ENCODE assay signal across 8 cellular contexts in genomic region chr9:127225747-127226646, GRCh38. TPM values are rescaled to one million over a fixed set of nuclear protein-coding genes. Genes with fewer than 3 reads are reported as not detected.
A peak's percentile ranks its signal among the peaks of the same experiment; 100 is the strongest.
DNase-seq lines count a peak whose midpoint lies in the region; ATAC-seq, FAIRE-seq and TF ChIP-seq lines count a peak whose summit lies in the region.

No MANE protein-coding gene starts in this region.

- H3K79me2 ChIP-seq in SU-DHL-6 (ENCODE audit: insufficient read depth, low read length), result no peaks in the 10 kb centered on the region

- H3K4me3 Mint-ChIP-seq in activated CD8-positive, alpha-beta memory T cell treated with anti-CD3 and anti-CD28 coated beads, Interleukin-2, amount 10 ng/mL, durations not matched to agents 7 days and 5 days, result peak overlapping the region; percentile 69

- H3K4me3 ChIP-seq in SU-DHL-6 (ENCODE audit: insufficient read depth, low read length, poor library complexity, severe bottlenecking) (peak overlapping the region; percentile 65), fibroblast of villous mesenchyme (ENCODE audit: low read depth, low read length) (peak overlapping the region; percentile 54)

- no peaks in the 10 kb centered on the region for H3F3A ChIP-seq in SU-DHL-6 (ENCODE audit: insufficient read depth)

- no peak for DNase-seq in activated CD8-positive, alpha-beta memory T cell treated with anti-CD3 and anti-CD28 coated beads, Interleukin-2, amount 10 ng/mL, durations not matched to agents 7 days and 5 days
- no peak for DNase-seq in activated CD8-positive, alpha-beta memory T cell treated with anti-CD3 and anti-CD28 coated beads for 24 hours
- no peak for DNase-seq in fibroblast of villous mesenchyme (ENCODE audit: low read depth)
- peak; percentile 12 for DNase-seq in renal cortical epithelial cell (ENCODE audit: low read depth)
- no peak for DNase-seq in stimulated activated CD4-positive, alpha-beta T cell treated with anti-CD3 and anti-CD28 coated beads, Interleukin-2, amount 100 ng/mL, for 24 hours
- DNase-seq in GM12891 (ENCODE audit: insufficient read length, low spot score), result no peak
- DNase-seq in HuH-7.5 (ENCODE audit: low spot score), result no peak

- H3K9me3 Mint-ChIP-seq in activated CD8-positive, alpha-beta memory T cell treated with anti-CD3 and anti-CD28 coated beads, Interleukin-2, amount 10 ng/mL, durations not matched to agents 7 days and 5 days (ENCODE audit: low read depth), result no peaks in the 10 kb centered on the region

- ATAC-seq in activated CD8-positive, alpha-beta memory T cell treated with anti-CD3 and anti-CD28 coated beads, Interleukin-2, amount 10 ng/mL, durations not matched to agents 7 days and 5 days, result no peak

- H3K9me2 ChIP-seq in SU-DHL-6 (replicated peaks; ENCODE audit: insufficient read depth, low read length), result no peaks in the 10 kb centered on the region

- H3K4me2 ChIP-seq in SU-DHL-6 (ENCODE audit: low read depth, low read length, poor library complexity, severe bottlenecking), result peak overlapping the region; percentile 75

- no peaks in the 10 kb centered on the region for H3K9me3 ChIP-seq in SU-DHL-6 (ENCODE audit: insufficient read depth, low read length)

- peaks cover 24% of the 10 kb centered on the region for H3K4me1 Mint-ChIP-seq in activated CD8-positive, alpha-beta memory T cell treated with anti-CD3 and anti-CD28 coated beads, Interleukin-2, amount 10 ng/mL, durations not matched to agents 7 days and 5 days

- no peak for TF ChIP-seq POLR2A in GM12891 (IDR thresholded peaks at IDR 0.05; ENCODE audit: low read depth, low read length)

- H3K27me3 ChIP-seq in SU-DHL-6 (ENCODE audit: low read length), result no peaks in the 10 kb centered on the region

- no peak for FAIRE-seq in GM12891 (lab: Jason Lieb, UNC)

- H3K27me3 Mint-ChIP-seq in activated CD8-positive, alpha-beta memory T cell treated with anti-CD3 and anti-CD28 coated beads, Interleukin-2, amount 10 ng/mL, durations not matched to agents 7 days and 5 days, result peaks cover 29% of the 10 kb centered on the region

- no peak for TF ChIP-seq CTCF in SU-DHL-6 (IDR thresholded peaks at IDR 0.05; ENCODE audit: insufficient read depth, low read length, poor library complexity, severe bottlenecking)
- TF ChIP-seq CTCF in fibroblast of villous mesenchyme (IDR thresholded peaks at IDR 0.05; ENCODE audit: insufficient read depth, low read depth, low read length), result no peak

- H3K9ac ChIP-seq in SU-DHL-6 (ENCODE audit: low read length), result peak overlapping the region; percentile 56

- H3K27ac Mint-ChIP-seq in activated CD8-positive, alpha-beta memory T cell treated with anti-CD3 and anti-CD28 coated beads, Interleukin-2, amount 10 ng/mL, durations not matched to agents 7 days and 5 days, result no peak overlapping the region

- no peaks in the 10 kb centered on the region for H3K36me3 ChIP-seq in SU-DHL-6 (ENCODE audit: low read length)

- no peak overlapping the region for H3K27ac ChIP-seq in SU-DHL-6 (ENCODE audit: low read depth, low read length)

- H2AFZ ChIP-seq in SU-DHL-6 (ENCODE audit: low read depth, low read length, severe bottlenecking), result no peak overlapping the region

- no peaks in the 10 kb centered on the region for H4K20me1 ChIP-seq in SU-DHL-6 (ENCODE audit: low read depth, low read length)

- CTCF ChIA-PET in activated CD8-positive, alpha-beta memory T cell treated with anti-CD3 and anti-CD28 coated beads, Interleukin-2, amount 10 ng/mL, durations not matched to agents 7 days and 5 days (lab: Charles Lee), result interaction anchor here (0.8 to 4.5 kb wide), 6 partner anchors 11 to 288 kb away, joined by 3 to 33 read pairs (median 8); partner anchors contain the start of gene SLC2A8

- H3K36me3 Mint-ChIP-seq in activated CD8-positive, alpha-beta memory T cell treated with anti-CD3 and anti-CD28 coated beads, Interleukin-2, amount 10 ng/mL, durations not matched to agents 7 days and 5 days, result no peaks in the 10 kb centered on the region

TF ChIP-seq in GM12891, 5 proteins besides CTCF, POLR2A, EP300 and RAD21:
- no peak for TF ChIP-seq PAX5 (IDR thresholded peaks at IDR 0.05; ENCODE audit: insufficient read depth, low read length, severe bottlenecking)
- no peak for TF ChIP-seq POU2F2 (IDR thresholded peaks at IDR 0.05; ENCODE audit: low read depth, low read length)
- no peak for TF ChIP-seq TAF1 (IDR thresholded peaks at IDR 0.05; ENCODE audit: low read depth, low read length)
- TF ChIP-seq SPI1 (IDR thresholded peaks at IDR 0.05; ENCODE audit: low read depth, low read length), result no peak
- TF ChIP-seq POLR2AphosphoS5 (IDR thresholded peaks at IDR 0.05; ENCODE audit: low read depth, low read length), result no peak

RNA-seq across cellular contexts. Expression of gene GARNL3, which starts 38.6 kb away (rescaled TPM):
- total RNA-seq in activated CD8-positive, alpha-beta memory T cell treated with anti-CD3 and anti-CD28 coated beads, Interleukin-2, amount 10 ng/mL, durations not matched to agents 7 days and 5 days, result 1 to 10 TPM; 4.0 to 4.3 TPM
- total RNA-seq in fibroblast of villous mesenchyme (0.86 and 1.3 TPM in 2 replicates), renal cortical epithelial cell (9.0 and 13.9 TPM in 2 replicates)
- polyA plus RNA-seq in GM12891 (2012; ENCODE audit: low read depth, missing spikeins), result 2.9 TPM
